In the genomic region with DNA sequence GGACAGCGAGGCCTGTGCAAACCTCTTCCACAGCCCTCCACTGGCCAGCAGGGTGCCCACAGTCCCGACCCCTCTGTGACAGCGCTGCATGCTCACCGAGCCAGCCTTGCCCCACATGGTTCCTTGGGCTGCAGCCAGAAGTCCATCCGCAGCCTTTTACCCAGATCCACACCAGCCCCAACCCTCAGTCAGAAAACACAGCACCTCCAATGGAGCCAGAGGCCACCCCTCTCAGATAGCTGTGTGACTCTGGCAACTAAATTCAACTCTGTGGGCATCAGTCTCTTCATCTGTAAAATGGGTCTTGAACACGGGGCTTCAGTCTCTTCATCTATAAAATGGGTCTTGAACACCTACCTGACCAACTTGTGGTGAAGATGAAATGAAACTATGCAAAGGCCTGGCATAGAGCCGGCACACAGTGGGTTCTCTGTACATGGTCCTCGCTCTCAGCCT, we compare ENCODE assay signal across 11 cellular contexts. TPM values are rescaled to one million over a fixed set of nuclear protein-coding genes. Genes with fewer than 3 reads are reported as not detected.
DNase-seq lines count a peak whose midpoint lies in the region; ATAC-seq and TF ChIP-seq lines count a peak whose summit lies in the region.
"Had no signal": no experiment of that assay in that cellular context is flagged by ENCODE, and none has a peak within 500 bp of the region (broad histone marks: within the 10 kb centered on the region; RNA-seq: fewer than 3 reads in every experiment).

No MANE protein-coding gene starts in this region.

- H3K4me1 ChIP-seq in GM23248 (ENCODE audit: insufficient read depth): peaks cover 33% of the 10 kb centered on the region
- H3K4me1 ChIP-seq in SJSA1 (replicated peaks): peaks cover 64% of the 10 kb centered on the region
- peaks cover 34 to 66% (median 51%) of the 10 kb centered on the region in 4 donors for H3K4me1 ChIP-seq in esophagus muscularis mucosa
- peaks cover 35% of the 10 kb centered on the region for H3K4me1 ChIP-seq in smooth muscle cell (ENCODE audit: low read depth)

- H3K79me2 ChIP-seq in GM23248 (ENCODE audit: insufficient read depth) (no peaks in the 10 kb centered on the region), smooth muscle cell (ENCODE audit: low read depth) (no peaks in the 10 kb centered on the region)

- H3K27ac ChIP-seq in GM23248 (peak overlapping the region; percentile 91), SJSA1 (peak overlapping the region; percentile 88), esophagus muscularis mucosa (replicated peaks in 1 of 4) (peak overlapping the region; percentile 65 to 79 (median 74)), smooth muscle cell (ENCODE audit: low read depth) (peak overlapping the region; percentile 97)
- H3K27ac ChIP-seq: foreskin keratinocyte had no signal

- TF ChIP-seq CTCF in esophagus muscularis mucosa (IDR thresholded peaks at IDR 0.05): no peak
- no peak for TF ChIP-seq CTCF in smooth muscle cell (IDR thresholded peaks at IDR 0.05; ENCODE audit: borderline replicate concordance, insufficient read depth, poor library complexity, severe bottlenecking)

- DNase-seq in GM23248 (no peak), SJSA1 (ENCODE audit: low read depth in 1 of 2, low spot score in 2 of 2) (no peak), esophagus muscularis mucosa (ENCODE audit: extremely low spot score) (no peak), smooth muscle cell (lab: John Stamatoyannopoulos, UW; ENCODE audit: unreplicated experiment) (no peak), T1000 (lab: John Stamatoyannopoulos, UW) (no peak)
- DNase-seq in stimulated activated CD4-positive, alpha-beta T cell treated with anti-CD3 and anti-CD28 coated beads, Interleukin-2, amount 100 ng/mL, for 48 hours: no peak
- DNase-seq: activated naive CD4-positive, alpha-beta T cell; foreskin keratinocyte; NCI-H510A had no signal

- TF ChIP-seq POLR2A in esophagus muscularis mucosa (IDR thresholded peaks at IDR 0.05; ENCODE audit: low read depth): no peak

- WGBS in GM23248 (ENCODE audit: low coverage in 1 of 2, low lambda C conversion rate in 2 of 2, missing lambda C conversion rate in 2 of 2), 2 experiments: 73 to 77% methylated on average over 7 to 8 of the region's 8 CpGs
- WGBS in esophagus muscularis mucosa: 93% methylated on average over 4 of the region's 8 CpGs
- WGBS in smooth muscle cell (ENCODE audit: low lambda C conversion rate): 98% methylated on average over 8 of the region's 8 CpGs

- no peaks in the 10 kb centered on the region for H3K36me3 ChIP-seq in GM23248 (ENCODE audit: low read depth)
- no peaks in the 10 kb centered on the region for H3K36me3 ChIP-seq in SJSA1
- H3K36me3 ChIP-seq in esophagus muscularis mucosa: no peaks in the 10 kb centered on the region
- no peaks in the 10 kb centered on the region for H3K36me3 ChIP-seq in smooth muscle cell (ENCODE audit: low read depth)

- intact Hi-C loops in esophagus muscularis mucosa (cut with DNase I): no loop called here

- ATAC-seq in HG03159 (IDR thresholded peaks at IDR 0.05; ENCODE audit: unreplicated experiment) (no peak), HG02571 (IDR thresholded peaks at IDR 0.05; ENCODE audit: unreplicated experiment) (no peak)
- ATAC-seq: foreskin keratinocyte had no signal

- H3F3A ChIP-seq in GM23248 (ENCODE audit: insufficient read depth) (peaks cover 30% of the 10 kb centered on the region), smooth muscle cell (ENCODE audit: low read depth) (peaks cover 8% of the 10 kb centered on the region)

- H3K9me2 ChIP-seq in GM23248 (ENCODE audit: insufficient read depth): no peaks in the 10 kb centered on the region

- H4K20me1 ChIP-seq in GM23248 (ENCODE audit: insufficient read depth) (no peaks in the 10 kb centered on the region), smooth muscle cell (ENCODE audit: low read depth) (no peaks in the 10 kb centered on the region)

- no peak overlapping the region for H3K4me2 ChIP-seq in GM23248 (ENCODE audit: unreplicated experiment)
- peak overlapping the region; percentile 3 for H3K4me2 ChIP-seq in smooth muscle cell

- H3K9ac ChIP-seq in GM23248 (peak overlapping the region; percentile 69), smooth muscle cell (ENCODE audit: low read depth) (no peak overlapping the region)

- TF ChIP-seq EP300 in esophagus muscularis mucosa (IDR thresholded peaks at IDR 0.05): no peak

- no peaks in the 10 kb centered on the region for H3K27me3 ChIP-seq in GM23248 (replicated peaks; ENCODE audit: insufficient read depth)
- no peaks in the 10 kb centered on the region for H3K27me3 ChIP-seq in SJSA1 (replicated peaks)
- H3K27me3 ChIP-seq in esophagus muscularis mucosa: no peaks in the 10 kb centered on the region
- H3K27me3 ChIP-seq in smooth muscle cell (ENCODE audit: low read depth): no peaks in the 10 kb centered on the region
- H3K27me3 ChIP-seq: foreskin keratinocyte had no signal

- in situ Hi-C loops in GM23248 (cut with MboI): no loop called here

- H2AFZ ChIP-seq in GM23248 (no peak overlapping the region), smooth muscle cell (ENCODE audit: low read depth) (no peak overlapping the region)

- H3K9me3 ChIP-seq in GM23248 (ENCODE audit: low read depth): no peaks in the 10 kb centered on the region
- H3K9me3 ChIP-seq in SJSA1 (replicated peaks): no peaks in the 10 kb centered on the region
- H3K9me3 ChIP-seq in esophagus muscularis mucosa: peaks cover 0 to 11% (median 2%) of the 10 kb centered on the region in 4 donors
- H3K9me3 ChIP-seq in smooth muscle cell (replicated peaks; ENCODE audit: low read depth): no peaks in the 10 kb centered on the region

- H3K4me3 ChIP-seq in GM23248 (no peak overlapping the region), SJSA1 (no peak overlapping the region), esophagus muscularis mucosa (no peak overlapping the region), smooth muscle cell (no peak overlapping the region)

RNA-seq across cellular contexts. Expression of gene NFKBIA, which starts 38.0 kb away (rescaled TPM):
- 46.5 and 60.4 TPM in 2 replicates for total RNA-seq in GM23248 (2014; rRNA removed; shearing (Covaris generic))
- polyA plus RNA-seq in GM23248 (2016; fragmentation: Nextera tagmentation; extraction: Ambion mirVana): 39.8 and 40.2 TPM in 2 replicates
- total RNA-seq in SJSA1 (2014; rRNA removed; shearing (Covaris generic)): 115 and 172 TPM in 2 replicates
- total RNA-seq in esophagus muscularis mucosa: 100 to 1,000 TPM; 387 to 416 (median 398) TPM
- total RNA-seq in smooth muscle cell: 170 and 215 TPM in 2 replicates
- 207 and 223 TPM in 2 replicates for polyA plus RNA-seq in smooth muscle cell
